ENCODE assay signal across 12 cellular contexts in genomic region chr5:65021527-65022226, GRCh38.
DNase-seq lines count a peak whose midpoint lies in the region; ATAC-seq and TF ChIP-seq lines count a peak whose summit lies in the region.
"Had no signal": no experiment of that assay in that cellular context is flagged by ENCODE, and none has a peak within 500 bp of the region (broad histone marks: within the 10 kb centered on the region; RNA-seq: fewer than 3 reads in every experiment).

No MANE protein-coding gene starts in this region.

- H3K9me3 Mint-ChIP-seq in activated naive CD8-positive, alpha-beta T cell treated with anti-CD3 and anti-CD28 coated beads, Interleukin-2, amount 50 U/mL, for 24 hours: no peaks in the 10 kb centered on the region
- H3K9me3 Mint-ChIP-seq in progenitor cell of endocrine pancreas (ENCODE audit: low read depth) (no peaks in the 10 kb centered on the region), type B pancreatic cell (no peaks in the 10 kb centered on the region)
- H3K9me3 Mint-ChIP-seq: WTC11 had no signal

- peaks cover 13 to 32% (median 26%) of the 10 kb centered on the region in 10 experiments for H3K4me1 ChIP-seq in BLaER1 treated with 17β-estradiol and CSF1 and Interleukin-3, amounts not matched to agents 10 nM and 100 nM
- no peaks in the 10 kb centered on the region for H3K4me1 ChIP-seq in breast epithelium

- H3K4me3 Mint-ChIP-seq in activated naive CD8-positive, alpha-beta T cell treated with anti-CD3 and anti-CD28 coated beads, Interleukin-2, amount 50 U/mL, for 24 hours: no peak overlapping the region
- H3K4me3 Mint-ChIP-seq in progenitor cell of endocrine pancreas (ENCODE audit: low read depth) (no peak overlapping the region), type B pancreatic cell (no peak overlapping the region)
- H3K4me3 Mint-ChIP-seq: CD14-positive monocyte, WTC11 had no signal

- no peak overlapping the region for H3K27ac Mint-ChIP-seq in activated naive CD8-positive, alpha-beta T cell treated with anti-CD3 and anti-CD28 coated beads, Interleukin-2, amount 50 U/mL, for 24 hours
- H3K27ac Mint-ChIP-seq in progenitor cell of endocrine pancreas (no peak overlapping the region), type B pancreatic cell (no peak overlapping the region)
- H3K27ac Mint-ChIP-seq: CD14-positive monocyte, WTC11 had no signal

- H3K4me2 ChIP-seq in BLaER1 treated with 17β-estradiol and CSF1 and Interleukin-3, amounts not matched to agents 10 nM and 100 nM: peak overlapping the region; percentile 34 to 81 (median 53); a peak in 20 of 22 replicates

- DNase-seq in activated naive CD8-positive, alpha-beta T cell treated with anti-CD3 and anti-CD28 coated beads, Interleukin-2, amount 50 U/mL, for 24 hours: no peak
- DNase-seq in progenitor cell of endocrine pancreas (ENCODE audit: low spot score, unreplicated experiment): no peak
- no peak for DNase-seq in breast epithelium (ENCODE audit: low spot score in 2 of 2)
- DNase-seq in type B pancreatic cell (ENCODE audit: extremely low spot score, unreplicated experiment): no peak
- DNase-seq: kidney, MM.1S had no signal

- H3K27ac ChIP-seq in BLaER1 treated with 17β-estradiol and CSF1 and Interleukin-3, amounts not matched to agents 10 nM and 100 nM: no peak overlapping the region
- H3K27ac ChIP-seq in breast epithelium: no peak overlapping the region

- no peaks in the 10 kb centered on the region for H3K36me3 Mint-ChIP-seq in activated naive CD8-positive, alpha-beta T cell treated with anti-CD3 and anti-CD28 coated beads, Interleukin-2, amount 50 U/mL, for 24 hours (ENCODE audit: low read depth)
- H3K36me3 Mint-ChIP-seq in progenitor cell of endocrine pancreas (ENCODE audit: insufficient read depth) (no peaks in the 10 kb centered on the region), type B pancreatic cell (peaks cover 3% of the 10 kb centered on the region)
- H3K36me3 Mint-ChIP-seq: WTC11 had no signal

- peak; percentile 61 for ATAC-seq in GM19324 (IDR thresholded peaks at IDR 0.05; ENCODE audit: low FRiP score, unreplicated experiment)
- ATAC-seq in HG03175 (IDR thresholded peaks at IDR 0.05; ENCODE audit: unreplicated experiment): peak; percentile 60
- ATAC-seq in activated naive CD8-positive, alpha-beta T cell treated with anti-CD3 and anti-CD28 coated beads, Interleukin-2, amount 50 U/mL, for 24 hours: peak; percentile 71
- ATAC-seq in HG03135 (IDR thresholded peaks at IDR 0.05; ENCODE audit: unreplicated experiment): no peak
- ATAC-seq: WTC11 had no signal

- H3K27me3 Mint-ChIP-seq in activated naive CD8-positive, alpha-beta T cell treated with anti-CD3 and anti-CD28 coated beads, Interleukin-2, amount 50 U/mL, for 24 hours: no peaks in the 10 kb centered on the region
- no peaks in the 10 kb centered on the region for H3K27me3 Mint-ChIP-seq in progenitor cell of endocrine pancreas
- no peaks in the 10 kb centered on the region for H3K27me3 Mint-ChIP-seq in type B pancreatic cell

- TF ChIP-seq CTCF in progenitor cell of endocrine pancreas (IDR thresholded peaks at IDR 0.05; ENCODE audit: unreplicated experiment) (no peak), breast epithelium (IDR thresholded peaks at IDR 0.05) (no peak), type B pancreatic cell (conservative IDR thresholded peaks at IDR 0.05) (no peak)

- no peaks in the 10 kb centered on the region for H4K20me1 ChIP-seq in BLaER1 treated with 17β-estradiol and CSF1 and Interleukin-3, amounts not matched to agents 10 nM and 100 nM

- intact Hi-C loops in breast epithelium (cut with DNase I; ENCODE audit: low total_unique reads): no loop called here

- no peak overlapping the region for H3K9ac ChIP-seq in BLaER1 treated with 17β-estradiol and CSF1 and Interleukin-3, amounts not matched to agents 10 nM and 100 nM

- peaks cover 23% of the 10 kb centered on the region for H3K4me1 Mint-ChIP-seq in activated naive CD8-positive, alpha-beta T cell treated with anti-CD3 and anti-CD28 coated beads, Interleukin-2, amount 50 U/mL, for 24 hours
- H3K4me1 Mint-ChIP-seq in progenitor cell of endocrine pancreas (ENCODE audit: low read depth) (peaks cover 4% of the 10 kb centered on the region), type B pancreatic cell (ENCODE audit: unreplicated experiment) (no peaks in the 10 kb centered on the region)

- TF ChIP-seq POLR2A in breast epithelium (IDR thresholded peaks at IDR 0.05): no peak

- peaks cover 0 to 10% (median 0%) of the 10 kb centered on the region in 11 experiments; a peak in 2 of 22 replicates for H3K9me3 ChIP-seq in BLaER1 treated with 17β-estradiol and CSF1 and Interleukin-3, amounts not matched to agents 10 nM and 100 nM (replicated peaks in 1 of 11)
- no peaks in the 10 kb centered on the region for H3K9me3 ChIP-seq in breast epithelium

- H3K27me3 ChIP-seq in BLaER1 treated with 17β-estradiol and CSF1 and Interleukin-3, amounts not matched to agents 10 nM and 100 nM: no peaks in the 10 kb centered on the region
- no peaks in the 10 kb centered on the region for H3K27me3 ChIP-seq in breast epithelium

- peaks cover 0 to 8% (median 4%) of the 10 kb centered on the region in 11 experiments; a peak in 6 of 22 replicates for H3K36me3 ChIP-seq in BLaER1 treated with 17β-estradiol and CSF1 and Interleukin-3, amounts not matched to agents 10 nM and 100 nM
- H3K36me3 ChIP-seq in breast epithelium: no peaks in the 10 kb centered on the region

- H3K4me3 ChIP-seq in BLaER1 treated with 17β-estradiol and CSF1 and Interleukin-3, amounts not matched to agents 10 nM and 100 nM: no peak overlapping the region
- H3K4me3 ChIP-seq in breast epithelium: no peak overlapping the region
